ENCODE assay signal across 8 cellular contexts in the genomic region with DNA sequence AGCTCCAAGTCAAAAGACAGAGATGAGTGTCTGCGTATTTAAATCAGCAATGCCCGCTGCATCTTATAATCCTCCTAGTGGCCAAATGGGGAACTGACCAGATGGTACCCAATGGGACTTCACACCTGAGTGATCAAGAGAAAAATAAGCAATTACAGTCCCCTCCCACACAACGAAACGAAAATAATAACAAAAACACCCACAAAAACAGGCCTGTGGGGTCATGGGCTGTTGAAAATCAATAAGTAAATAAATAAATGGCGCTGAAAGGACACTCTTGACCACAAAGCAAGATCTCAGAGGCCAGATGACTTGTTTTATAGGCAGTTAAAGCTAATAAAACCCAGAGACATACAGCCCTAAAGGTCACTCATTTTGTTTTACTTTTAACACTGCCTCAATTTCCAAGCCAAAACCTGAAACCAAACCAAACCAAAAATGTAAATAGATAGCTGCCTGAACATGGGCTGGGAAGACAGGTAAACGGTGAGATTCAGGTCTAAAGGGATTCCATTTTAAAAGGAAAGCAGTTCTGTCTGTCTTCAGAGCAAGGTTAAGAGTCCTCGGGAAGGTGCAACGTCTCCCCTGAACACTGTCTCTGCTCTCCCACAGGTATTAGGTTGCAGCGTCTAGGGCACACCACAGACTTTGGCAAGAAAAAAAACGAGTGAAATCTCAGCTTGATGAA. TPM values are rescaled to one million over a fixed set of nuclear protein-coding genes. Genes with fewer than 3 reads are reported as not detected.
A peak's percentile ranks its signal among the peaks of the same experiment; 100 is the strongest.
DNase-seq lines count a peak whose midpoint lies in the region; ATAC-seq and TF ChIP-seq lines count a peak whose summit lies in the region.

No MANE protein-coding gene starts in this region.

- peaks cover 0 to 30% (median 12%) of the 10 kb centered on the region in 3 donors for H3K36me3 ChIP-seq in tibial nerve

- in situ Hi-C loops in Caki2 (cut with HindIII; ENCODE audit: low pct_unique_long_range_greater_than_20kb, low sequenced_read_pairs) (no loop called here), SK-MEL-5 (cut with HindIII; ENCODE audit: low pct_unique_long_range_greater_than_20kb, low sequenced_read_pairs) (no loop called here)

- WGBS in tibial nerve, 2 donors: 5 to 10% methylated on average over 10 of the region's 10 CpGs

- H3K9me3 ChIP-seq in tibial nerve: no peaks in the 10 kb centered on the region

- peak; percentile 72 to 91 (median 80) for TF ChIP-seq CTCF in tibial nerve (IDR thresholded peaks at IDR 0.05)

- TF ChIP-seq POLR2A in tibial nerve (IDR thresholded peaks at IDR 0.05): no peak

- H3K27me3 ChIP-seq in tibial nerve: no peaks in the 10 kb centered on the region

- DNase-seq in Caki2 (ENCODE audit: low read depth): peak; percentile 65
- peak; percentile 77 for DNase-seq in KG1 (lab: John Stamatoyannopoulos, UW)
- DNase-seq in SK-MEL-5 (ENCODE audit: low read depth, low spot score): peak; percentile 72
- DNase-seq in activated naive CD4-positive, alpha-beta T cell treated with anti-CD3 and anti-CD28 coated beads, Interleukin-2, amount 50 U/mL, for 16 hours: peak; percentile 70
- peak; percentile 75 for DNase-seq in germinal center (ENCODE audit: low spot score)
- peak; percentile 34 for DNase-seq in occipital lobe (lab: John Stamatoyannopoulos, UW)
- peak; percentile 52 to 98 for DNase-seq in tibial nerve (ENCODE audit: low spot score in 2 of 2)

- peak overlapping the region; percentile 91 to 96 (median 94) for H3K27ac ChIP-seq in tibial nerve

- H3K4me3 ChIP-seq in tibial nerve: peak overlapping the region; percentile 78 to 99 (median 88)

- no peak for TF ChIP-seq EP300 in tibial nerve (IDR thresholded peaks at IDR 0.05)

- ATAC-seq in GM21515 (IDR thresholded peaks at IDR 0.05; ENCODE audit: unreplicated experiment): peak; percentile 42

- H3K4me1 ChIP-seq in tibial nerve: peaks cover 0 to 30% (median 7%) of the 10 kb centered on the region in 4 donors

RNA-seq across cellular contexts. Expression of a gene that starts 1.3 kb away (rescaled TPM):
- 11.4 and 16.1 TPM in 2 replicates for total RNA-seq in Caki2 (2014; rRNA removed; shearing (Covaris generic); ENCODE audit: low replicate concordance)
- total RNA-seq in SK-MEL-5 (2014; rRNA removed; shearing (Covaris generic)): 4.7 and 6.8 TPM in 2 replicates
- 4.3 and 8.2 TPM in 2 replicates for polyA plus RNA-seq in SK-MEL-5 (2015; cell fraction: cytosol; rRNA removed)
- polyA plus RNA-seq in SK-MEL-5 (2015; cell fraction: nucleus; rRNA removed): 2.1 and 4.1 TPM in 2 replicates
- 35.1 TPM for total RNA-seq in occipital lobe
- 10 to 100 TPM in 1 of 4 donors, 1 to 10 TPM in 3; 3.5 to 18.9 (median 4.3) TPM for total RNA-seq in tibial nerve

RNA-seq across cellular contexts. Expression of a gene that starts 12.7 kb away (rescaled TPM):
- 157 and 197 TPM in 2 replicates for total RNA-seq in Caki2 (2014; rRNA removed; shearing (Covaris generic); ENCODE audit: low replicate concordance)
- total RNA-seq in SK-MEL-5 (2014; rRNA removed; shearing (Covaris generic)): 163 TPM in 2 replicates
- 98.0 and 120 TPM in 2 replicates for polyA plus RNA-seq in SK-MEL-5 (2015; cell fraction: cytosol; rRNA removed)
- 264 and 347 TPM in 2 replicates for polyA plus RNA-seq in SK-MEL-5 (2015; cell fraction: nucleus; rRNA removed)
- total RNA-seq in occipital lobe (122 TPM), tibial nerve (100 to 1,000 TPM; 169 to 244 (median 204) TPM)

RNA-seq across cellular contexts. Expression of a gene that starts 36.9 kb away (rescaled TPM):
- 5.4 and 6.0 TPM in 2 replicates for total RNA-seq in Caki2 (2014; rRNA removed; shearing (Covaris generic); ENCODE audit: low replicate concordance)
- 10.3 and 10.5 TPM in 2 replicates for total RNA-seq in SK-MEL-5 (2014; rRNA removed; shearing (Covaris generic))
- 11.9 and 16.9 TPM in 2 replicates for polyA plus RNA-seq in SK-MEL-5 (2015; cell fraction: cytosol; rRNA removed)
- 25.8 and 27.2 TPM in 2 replicates for polyA plus RNA-seq in SK-MEL-5 (2015; cell fraction: nucleus; rRNA removed)
- total RNA-seq in occipital lobe: 10.5 TPM
- total RNA-seq in tibial nerve: 10 to 100 TPM; 24.9 to 35.1 (median 30.0) TPM

Comparison
In these comparisons a context has a peak if more than half of its experiments do, and no peak if none do; other contexts are left out.
1. Peak in every context shown above with its lines: DNase-seq, ATAC-seq, H3K4me3 ChIP-seq and H3K27ac ChIP-seq.